ENCODE assay signal across 1 cellular context in the genomic region with DNA sequence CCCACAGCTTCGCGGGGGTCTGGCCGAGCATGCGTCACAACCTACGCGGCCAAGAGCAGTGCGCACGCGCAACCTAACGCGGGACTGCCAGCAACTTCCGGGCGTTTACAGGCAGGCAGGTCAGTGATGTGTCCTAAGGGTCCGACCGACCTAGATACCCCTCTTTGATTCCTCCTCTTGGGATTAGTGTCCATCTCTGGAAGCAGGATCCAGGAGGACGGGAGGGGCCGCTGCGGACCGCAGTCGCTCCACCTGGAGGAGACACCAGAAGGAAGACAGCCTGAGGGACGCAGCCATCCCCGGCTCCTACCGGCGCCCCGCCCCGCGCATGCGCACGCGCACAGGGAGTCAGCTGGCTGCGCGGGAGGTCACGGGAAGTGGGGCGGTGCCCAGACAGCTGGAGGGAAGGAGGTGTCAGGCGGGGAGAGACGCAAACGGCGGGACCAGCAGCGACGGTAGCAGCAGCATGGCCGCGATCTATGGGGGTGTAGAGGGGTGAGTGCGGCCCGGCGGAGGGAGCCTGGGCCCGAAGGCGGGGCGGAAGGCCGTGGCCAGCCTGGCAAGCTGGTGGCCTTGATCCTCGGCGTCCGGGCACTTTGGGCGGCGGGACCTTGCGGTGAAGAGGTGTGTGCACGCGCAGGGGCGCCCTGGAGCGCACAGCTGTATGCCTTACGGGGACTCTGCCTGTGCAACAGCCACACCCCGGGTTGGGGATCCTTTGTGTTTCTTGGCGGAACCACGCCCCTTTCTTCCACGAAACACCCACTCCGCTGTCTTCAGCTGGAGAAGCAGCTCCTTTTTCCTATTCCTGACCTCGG.
TF ChIP-seq lines count a peak whose summit lies in the region.

Gene NAGK (plus strand): TSS at position 431 of the 818 bp plus-strand sequence. CDS start 36 bp downstream, at position 467.

TF ChIP-seq in HepG2, 621 proteins besides CTCF, POLR2A, EP300 and RAD21 (continued from another document and continues in another):
- TF ChIP-seq, protein P1, sequence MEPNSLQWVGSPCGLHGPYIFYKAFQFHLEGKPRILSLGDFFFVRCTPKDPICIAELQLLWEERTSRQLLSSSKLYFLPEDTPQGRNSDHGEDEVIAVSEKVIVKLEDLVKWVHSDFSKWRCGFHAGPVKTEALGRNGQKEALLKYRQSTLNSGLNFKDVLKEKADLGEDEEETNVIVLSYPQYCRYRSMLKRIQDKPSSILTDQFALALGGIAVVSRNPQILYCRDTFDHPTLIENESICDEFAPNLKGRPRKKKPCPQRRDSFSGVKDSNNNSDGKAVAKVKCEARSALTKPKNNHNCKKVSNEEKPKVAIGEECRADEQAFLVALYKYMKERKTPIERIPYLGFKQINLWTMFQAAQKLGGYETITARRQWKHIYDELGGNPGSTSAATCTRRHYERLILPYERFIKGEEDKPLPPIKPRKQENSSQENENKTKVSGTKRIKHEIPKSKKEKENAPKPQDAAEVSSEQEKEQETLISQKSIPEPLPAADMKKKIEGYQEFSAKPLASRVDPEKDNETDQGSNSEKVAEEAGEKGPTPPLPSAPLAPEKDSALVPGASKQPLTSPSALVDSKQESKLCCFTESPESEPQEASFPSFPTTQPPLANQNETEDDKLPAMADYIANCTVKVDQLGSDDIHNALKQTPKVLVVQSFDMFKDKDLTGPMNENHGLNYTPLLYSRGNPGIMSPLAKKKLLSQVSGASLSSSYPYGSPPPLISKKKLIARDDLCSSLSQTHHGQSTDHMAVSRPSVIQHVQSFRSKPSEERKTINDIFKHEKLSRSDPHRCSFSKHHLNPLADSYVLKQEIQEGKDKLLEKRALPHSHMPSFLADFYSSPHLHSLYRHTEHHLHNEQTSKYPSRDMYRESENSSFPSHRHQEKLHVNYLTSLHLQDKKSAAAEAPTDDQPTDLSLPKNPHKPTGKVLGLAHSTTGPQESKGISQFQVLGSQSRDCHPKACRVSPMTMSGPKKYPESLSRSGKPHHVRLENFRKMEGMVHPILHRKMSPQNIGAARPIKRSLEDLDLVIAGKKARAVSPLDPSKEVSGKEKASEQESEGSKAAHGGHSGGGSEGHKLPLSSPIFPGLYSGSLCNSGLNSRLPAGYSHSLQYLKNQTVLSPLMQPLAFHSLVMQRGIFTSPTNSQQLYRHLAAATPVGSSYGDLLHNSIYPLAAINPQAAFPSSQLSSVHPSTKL (CRISPR knock-in tag; IDR thresholded peaks at IDR 0.05) = peak; percentile 76
- TF ChIP-seq TFE3 (CRISPR knock-in tag; IDR thresholded peaks at IDR 0.05) (peak; percentile 96), ZNF430 (CRISPR knock-in tag; IDR thresholded peaks at IDR 0.05) (0 out of 2 replicates have a peak, but pooled peaks have one; percentile 4), MBNL3 (CRISPR knock-in tag; conservative IDR thresholded peaks at IDR 0.05) (no peak), FOXA3 (CRISPR knock-in tag; IDR thresholded peaks at IDR 0.05) (peak; percentile 72), ELF3 (CRISPR knock-in tag; IDR thresholded peaks at IDR 0.05) (peak; percentile 88), ZNF230 (CRISPR knock-in tag; IDR thresholded peaks at IDR 0.05) (peak; percentile 91; the same call in 1 of the 2 replicates), PHB2 (IDR thresholded peaks at IDR 0.05; ENCODE audit: partially characterized antibody) (no peak), GZF1 (CRISPR knock-in tag; IDR thresholded peaks at IDR 0.05) (peak; percentile 93), PRPF4 (IDR thresholded peaks at IDR 0.05; ENCODE audit: low read depth, low read length, poor library complexity, severe bottlenecking) (no peak), RFXANK (CRISPR knock-in tag; IDR thresholded peaks at IDR 0.05) (0 out of 2 replicates have a peak, but pooled peaks have one; percentile 72), ZNF619 (CRISPR knock-in tag; IDR thresholded peaks at IDR 0.05) (peak; percentile 100), SIN3A (IDR thresholded peaks at IDR 0.05; ENCODE audit: borderline replicate concordance, low read depth, low read length) (peak; percentile 97), HOXD1 (CRISPR knock-in tag; IDR thresholded peaks at IDR 0.05) (peak; percentile 75; the same call in 1 of the 2 replicates), MTERF4 (CRISPR knock-in tag; IDR thresholded peaks at IDR 0.05) (peak; percentile 97; the same call in 1 of the 2 replicates), ATF5 (CRISPR knock-in tag; IDR thresholded peaks at IDR 0.05; ENCODE audit: low read depth) (peak; percentile 48; the same call in 1 of the 2 replicates), THAP11 (CRISPR knock-in tag; IDR thresholded peaks at IDR 0.05) (peak; percentile 92), HIVEP1 (CRISPR knock-in tag; IDR thresholded peaks at IDR 0.05) (peak; percentile 95), FOXO1 (CRISPR knock-in tag; IDR thresholded peaks at IDR 0.05) (peak; percentile 82), SMARCC2 (IDR thresholded peaks at IDR 0.05) (no peak), ZNF281 (CRISPR knock-in tag; IDR thresholded peaks at IDR 0.05; ENCODE audit: borderline replicate concordance) (peak; percentile 55; the same call in 1 of the 2 replicates), MEIS2 (CRISPR knock-in tag; IDR thresholded peaks at IDR 0.05) (peak; percentile 70), ZNF891 (CRISPR knock-in tag; IDR thresholded peaks at IDR 0.05) (no peak; the same call in none of the 2 replicates)
- TF ChIP-seq, protein P2, sequence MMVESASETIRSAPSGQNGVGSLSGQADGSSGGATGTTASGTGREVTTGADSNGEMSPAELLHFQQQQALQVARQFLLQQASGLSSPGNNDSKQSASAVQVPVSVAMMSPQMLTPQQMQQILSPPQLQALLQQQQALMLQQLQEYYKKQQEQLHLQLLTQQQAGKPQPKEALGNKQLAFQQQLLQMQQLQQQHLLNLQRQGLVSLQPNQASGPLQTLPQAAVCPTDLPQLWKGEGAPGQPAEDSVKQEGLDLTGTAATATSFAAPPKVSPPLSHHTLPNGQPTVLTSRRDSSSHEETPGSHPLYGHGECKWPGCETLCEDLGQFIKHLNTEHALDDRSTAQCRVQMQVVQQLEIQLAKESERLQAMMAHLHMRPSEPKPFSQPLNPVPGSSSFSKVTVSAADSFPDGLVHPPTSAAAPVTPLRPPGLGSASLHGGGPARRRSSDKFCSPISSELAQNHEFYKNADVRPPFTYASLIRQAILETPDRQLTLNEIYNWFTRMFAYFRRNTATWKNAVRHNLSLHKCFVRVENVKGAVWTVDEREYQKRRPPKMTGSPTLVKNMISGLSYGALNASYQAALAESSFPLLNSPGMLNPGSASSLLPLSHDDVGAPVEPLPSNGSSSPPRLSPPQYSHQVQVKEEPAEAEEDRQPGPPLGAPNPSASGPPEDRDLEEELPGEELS (CRISPR knock-in tag; IDR thresholded peaks at IDR 0.05) = peak; percentile 60
- TF ChIP-seq, protein P3, sequence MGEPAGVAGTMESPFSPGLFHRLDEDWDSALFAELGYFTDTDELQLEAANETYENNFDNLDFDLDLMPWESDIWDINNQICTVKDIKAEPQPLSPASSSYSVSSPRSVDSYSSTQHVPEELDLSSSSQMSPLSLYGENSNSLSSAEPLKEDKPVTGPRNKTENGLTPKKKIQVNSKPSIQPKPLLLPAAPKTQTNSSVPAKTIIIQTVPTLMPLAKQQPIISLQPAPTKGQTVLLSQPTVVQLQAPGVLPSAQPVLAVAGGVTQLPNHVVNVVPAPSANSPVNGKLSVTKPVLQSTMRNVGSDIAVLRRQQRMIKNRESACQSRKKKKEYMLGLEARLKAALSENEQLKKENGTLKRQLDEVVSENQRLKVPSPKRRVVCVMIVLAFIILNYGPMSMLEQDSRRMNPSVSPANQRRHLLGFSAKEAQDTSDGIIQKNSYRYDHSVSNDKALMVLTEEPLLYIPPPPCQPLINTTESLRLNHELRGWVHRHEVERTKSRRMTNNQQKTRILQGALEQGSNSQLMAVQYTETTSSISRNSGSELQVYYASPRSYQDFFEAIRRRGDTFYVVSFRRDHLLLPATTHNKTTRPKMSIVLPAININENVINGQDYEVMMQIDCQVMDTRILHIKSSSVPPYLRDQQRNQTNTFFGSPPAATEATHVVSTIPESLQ (CRISPR knock-in tag; conservative IDR thresholded peaks at IDR 0.05) = peak; percentile 96
- TF ChIP-seq, protein P4, sequence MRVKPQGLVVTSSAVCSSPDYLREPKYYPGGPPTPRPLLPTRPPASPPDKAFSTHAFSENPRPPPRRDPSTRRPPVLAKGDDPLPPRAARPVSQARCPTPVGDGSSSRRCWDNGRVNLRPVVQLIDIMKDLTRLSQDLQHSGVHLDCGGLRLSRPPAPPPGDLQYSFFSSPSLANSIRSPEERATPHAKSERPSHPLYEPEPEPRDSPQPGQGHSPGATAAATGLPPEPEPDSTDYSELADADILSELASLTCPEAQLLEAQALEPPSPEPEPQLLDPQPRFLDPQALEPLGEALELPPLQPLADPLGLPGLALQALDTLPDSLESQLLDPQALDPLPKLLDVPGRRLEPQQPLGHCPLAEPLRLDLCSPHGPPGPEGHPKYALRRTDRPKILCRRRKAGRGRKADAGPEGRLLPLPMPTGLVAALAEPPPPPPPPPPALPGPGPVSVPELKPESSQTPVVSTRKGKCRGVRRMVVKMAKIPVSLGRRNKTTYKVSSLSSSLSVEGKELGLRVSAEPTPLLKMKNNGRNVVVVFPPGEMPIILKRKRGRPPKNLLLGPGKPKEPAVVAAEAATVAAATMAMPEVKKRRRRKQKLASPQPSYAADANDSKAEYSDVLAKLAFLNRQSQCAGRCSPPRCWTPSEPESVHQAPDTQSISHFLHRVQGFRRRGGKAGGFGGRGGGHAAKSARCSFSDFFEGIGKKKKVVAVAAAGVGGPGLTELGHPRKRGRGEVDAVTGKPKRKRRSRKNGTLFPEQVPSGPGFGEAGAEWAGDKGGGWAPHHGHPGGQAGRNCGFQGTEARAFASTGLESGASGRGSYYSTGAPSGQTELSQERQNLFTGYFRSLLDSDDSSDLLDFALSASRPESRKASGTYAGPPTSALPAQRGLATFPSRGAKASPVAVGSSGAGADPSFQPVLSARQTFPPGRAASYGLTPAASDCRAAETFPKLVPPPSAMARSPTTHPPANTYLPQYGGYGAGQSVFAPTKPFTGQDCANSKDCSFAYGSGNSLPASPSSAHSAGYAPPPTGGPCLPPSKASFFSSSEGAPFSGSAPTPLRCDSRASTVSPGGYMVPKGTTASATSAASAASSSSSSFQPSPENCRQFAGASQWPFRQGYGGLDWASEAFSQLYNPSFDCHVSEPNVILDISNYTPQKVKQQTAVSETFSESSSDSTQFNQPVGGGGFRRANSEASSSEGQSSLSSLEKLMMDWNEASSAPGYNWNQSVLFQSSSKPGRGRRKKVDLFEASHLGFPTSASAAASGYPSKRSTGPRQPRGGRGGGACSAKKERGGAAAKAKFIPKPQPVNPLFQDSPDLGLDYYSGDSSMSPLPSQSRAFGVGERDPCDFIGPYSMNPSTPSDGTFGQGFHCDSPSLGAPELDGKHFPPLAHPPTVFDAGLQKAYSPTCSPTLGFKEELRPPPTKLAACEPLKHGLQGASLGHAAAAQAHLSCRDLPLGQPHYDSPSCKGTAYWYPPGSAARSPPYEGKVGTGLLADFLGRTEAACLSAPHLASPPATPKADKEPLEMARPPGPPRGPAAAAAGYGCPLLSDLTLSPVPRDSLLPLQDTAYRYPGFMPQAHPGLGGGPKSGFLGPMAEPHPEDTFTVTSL (CRISPR knock-in tag; IDR thresholded peaks at IDR 0.05; ENCODE audit: borderline replicate concordance) = peak; percentile 10; the same call in 1 of the 2 replicates
